Comparison of ENCODE assay signal across 8 cellular contexts in genomic region chr12:29782821-29783772, GRCh38.
A peak's percentile ranks its signal among the peaks of the same experiment; 100 is the strongest.
DNase-seq lines count a peak whose midpoint lies in the region; ATAC-seq and TF ChIP-seq lines count a peak whose summit lies in the region.

No MANE protein-coding gene starts in this region.

- ATAC-seq in HG03095 (IDR thresholded peaks at IDR 0.05; ENCODE audit: unreplicated experiment): peak; percentile 9
- no peak for ATAC-seq in activated CD4-positive, CD25-positive, alpha-beta regulatory T cell treated with anti-CD3 and anti-CD28 coated beads, Interleukin-2, amount 50 U/mL, for 24 hours

- TF ChIP-seq CTCF in foreskin fibroblast (IDR thresholded peaks at IDR 0.05; ENCODE audit: low read depth, low read length) (no peak), neutrophil (IDR thresholded peaks at IDR 0.05) (no peak)

- H3K27ac ChIP-seq in neutrophil: peak overlapping the region; percentile 73

- DNase-seq in NCI-H82 (lab: John Stamatoyannopoulos, UW) (peak; percentile 32), NCI-H82 treated with DMSO at 0.1 percent for 48 hours (lab: John Stamatoyannopoulos, UW; ENCODE audit: unreplicated experiment) (no peak), T1000 (lab: John Stamatoyannopoulos, UW) (peak; percentile 73), foreskin fibroblast (peak; percentile 39 to 73), RKO (ENCODE audit: low spot score) (no peak)

- H3K9me3 ChIP-seq in neutrophil: no peaks in the 10 kb centered on the region

- peak overlapping the region; percentile 75 to 87 for H3K4me3 ChIP-seq in foreskin fibroblast (ENCODE audit: low read depth in 1 of 2, low read length in 2 of 2)
- H3K4me3 ChIP-seq in neutrophil (ENCODE audit: low read depth in 1 of 2, low read length in 1 of 2): peak overlapping the region; percentile 31 to 71

- peaks cover 99% of the 10 kb centered on the region for H3K27me3 ChIP-seq in neutrophil

- H3K4me1 ChIP-seq in neutrophil (ENCODE audit: control insufficient read depth in 1 of 2, insufficient read depth in 1 of 2, low read depth in 1 of 2, low read length in 1 of 2): peaks cover 0 to 7% of the 10 kb centered on the region in 2 experiments

- H3K36me3 ChIP-seq in neutrophil: no peaks in the 10 kb centered on the region

Comparison
In these comparisons a context has a peak if more than half of its experiments do, and no peak if none do; other contexts are left out.
1. DNase-seq: peak in NCI-H82 (single experiment), T1000 (single experiment) and foreskin fibroblast (2 of 2); none in NCI-H82 treated with DMSO at 0.1 percent for 48 hours (single experiment) and RKO (single experiment).